Comparison of ENCODE assay signal across 10 cellular contexts in the genomic region with DNA sequence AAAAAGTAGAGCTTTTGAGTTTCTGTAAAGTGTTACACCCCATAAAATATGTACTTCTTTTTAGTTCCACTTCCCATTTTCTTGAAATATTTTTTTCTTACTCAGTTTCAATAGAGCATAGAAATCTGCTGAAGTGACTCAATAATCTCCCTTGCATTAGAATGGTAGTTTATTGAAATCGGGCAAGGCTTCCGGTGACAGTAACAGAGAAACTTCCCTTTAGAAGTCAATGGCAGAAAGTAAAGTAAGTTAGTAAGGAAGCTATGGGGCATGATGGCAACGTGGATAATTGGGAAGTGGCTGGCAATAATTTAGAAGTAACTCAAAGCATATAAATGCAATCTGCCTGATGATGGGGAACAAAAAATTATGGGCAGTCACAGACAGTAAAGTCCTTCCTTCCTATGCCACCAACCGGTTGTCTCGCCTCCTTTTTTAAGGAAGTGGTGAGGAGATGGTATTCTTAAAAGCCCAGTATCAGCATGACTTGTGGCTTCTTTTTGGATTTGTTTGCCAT. TPM values are rescaled to one million over a fixed set of nuclear protein-coding genes. Genes with fewer than 3 reads are reported as not detected.
DNase-seq lines count a peak whose midpoint lies in the region; ATAC-seq and TF ChIP-seq lines count a peak whose summit lies in the region.
"Had no signal": no experiment of that assay in that cellular context is flagged by ENCODE, and none has a peak within 500 bp of the region (broad histone marks: within the 10 kb centered on the region; RNA-seq: fewer than 3 reads in every experiment).

No MANE protein-coding gene starts in this region.

- no peaks in the 10 kb centered on the region for H3K27me3 Mint-ChIP-seq in WTC11 (ENCODE audit: low read depth)
- H3K27me3 Mint-ChIP-seq: effector memory CD8-positive, alpha-beta T cell had no signal

- H3K9me3 ChIP-seq in BLaER1 treated with 17β-estradiol and CSF1 and Interleukin-3, amounts not matched to agents 10 nM and 100 nM (replicated peaks in 1 of 11), result peaks cover 0 to 42% (median 8%) of the 10 kb centered on the region in 11 experiments; a peak in 8 of 22 replicates

- ATAC-seq in GM19351 (IDR thresholded peaks at IDR 0.05; ENCODE audit: unreplicated experiment), result peak; percentile 66
- peak; percentile 52 for ATAC-seq in HG03064 (IDR thresholded peaks at IDR 0.05; ENCODE audit: low read depth, unreplicated experiment)
- no peak for ATAC-seq in WTC11

- H3K4me1 Mint-ChIP-seq in WTC11, result 0 out of 2 replicates have a peak, but pooled peaks cover 2% of the 10 kb centered on the region

- H3K36me3 ChIP-seq in BLaER1 treated with 17β-estradiol and CSF1 and Interleukin-3, amounts not matched to agents 10 nM and 100 nM, result peaks cover 0 to 86% (median 0%) of the 10 kb centered on the region in 11 experiments; a peak in 10 of 22 replicates

- POLR2A ChIA-PET in WTC11 (lab: Charles Lee), result no interaction called here

- peaks cover 28 to 97% (median 63%) of the 10 kb centered on the region in 10 experiments for H3K4me1 ChIP-seq in BLaER1 treated with 17β-estradiol and CSF1 and Interleukin-3, amounts not matched to agents 10 nM and 100 nM

- H3K27ac ChIP-seq in BLaER1 treated with 17β-estradiol and CSF1 and Interleukin-3, amounts not matched to agents 10 nM and 100 nM, result peak overlapping the region; percentile 36 to 92 (median 84); a peak in 21 of 22 replicates

- no peak for TF ChIP-seq CTCF in WTC11 (IDR thresholded peaks at IDR 0.05)

- H3K4me3 ChIP-seq in BLaER1 treated with 17β-estradiol and CSF1 and Interleukin-3, amounts not matched to agents 10 nM and 100 nM, result peak overlapping the region in 4 of 10 experiments; percentile 2 to 76 (median 27); a peak in 4 of 20 replicates

- CTCF ChIA-PET in WTC11 (lab: Charles Lee), result no interaction called here

- no peak overlapping the region for H3K4me3 Mint-ChIP-seq in WTC11

- no peaks in the 10 kb centered on the region for H3K36me3 Mint-ChIP-seq in WTC11

- H3K27ac Mint-ChIP-seq in WTC11, result no peak overlapping the region

- H3K9me3 Mint-ChIP-seq in WTC11, result no peaks in the 10 kb centered on the region
- H3K9me3 Mint-ChIP-seq: effector memory CD8-positive, alpha-beta T cell had no signal

- H3K9ac ChIP-seq in BLaER1 treated with 17β-estradiol and CSF1 and Interleukin-3, amounts not matched to agents 10 nM and 100 nM, result peak overlapping the region in 9 of 11 experiments; percentile 23 to 81 (median 74); a peak in 15 of 22 replicates

- peak overlapping the region; percentile 55 to 98 (median 80) for H3K4me2 ChIP-seq in BLaER1 treated with 17β-estradiol and CSF1 and Interleukin-3, amounts not matched to agents 10 nM and 100 nM

- DNase-seq in OCI-M1 (lab: John Stamatoyannopoulos, UW), result peak; percentile 17
- DNase-seq in WTC11 (ENCODE audit: low spot score), result no peak
- no peak for DNase-seq in effector CD4-positive, alpha-beta T cell
- no peak for DNase-seq in iPS-NIHi7 (ENCODE audit: extremely low spot score)
- no peak for DNase-seq in NCI-H187 (lab: John Stamatoyannopoulos, UW)
- DNase-seq: COR-L47; effector memory CD8-positive, alpha-beta T cell had no signal

- no peaks in the 10 kb centered on the region for H4K20me1 ChIP-seq in BLaER1 treated with 17β-estradiol and CSF1 and Interleukin-3, amounts not matched to agents 10 nM and 100 nM

- no peaks in the 10 kb centered on the region for H3K27me3 ChIP-seq in BLaER1 treated with 17β-estradiol and CSF1 and Interleukin-3, amounts not matched to agents 10 nM and 100 nM

TF ChIP-seq in WTC11, 78 proteins besides CTCF, POLR2A, EP300 and RAD21:
- TF ChIP-seq ZNF232 (CRISPR knock-in tag; IDR thresholded peaks at IDR 0.05) (no peak), TP53 (CRISPR knock-in tag; IDR thresholded peaks at IDR 0.05) (no peak), CREB1 (CRISPR knock-in tag; IDR thresholded peaks at IDR 0.05) (no peak), ZNF317 (CRISPR knock-in tag; IDR thresholded peaks at IDR 0.05; ENCODE audit: borderline replicate concordance, low read depth) (no peak), PRRX2 (CRISPR knock-in tag; IDR thresholded peaks at IDR 0.05) (no peak), HMGA2 (CRISPR knock-in tag; IDR thresholded peaks at IDR 0.05) (no peak), KAT7 (CRISPR knock-in tag; IDR thresholded peaks at IDR 0.05; ENCODE audit: borderline replicate concordance) (no peak), GRHL2 (CRISPR knock-in tag; IDR thresholded peaks at IDR 0.05; ENCODE audit: insufficient replicate concordance, severe bottlenecking) (no peak)
- TF ChIP-seq, protein P1, sequence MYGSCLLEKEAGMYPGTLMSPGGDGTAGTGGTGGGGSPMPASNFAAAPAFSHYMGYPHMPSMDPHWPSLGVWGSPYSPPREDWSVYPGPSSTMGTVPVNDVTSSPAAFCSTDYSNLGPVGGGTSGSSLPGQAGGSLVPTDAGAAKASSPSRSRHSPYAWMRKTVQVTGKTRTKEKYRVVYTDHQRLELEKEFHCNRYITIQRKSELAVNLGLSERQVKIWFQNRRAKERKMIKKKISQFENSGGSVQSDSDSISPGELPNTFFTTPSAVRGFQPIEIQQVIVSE (CRISPR knock-in tag; IDR thresholded peaks at IDR 0.05; ENCODE audit: borderline replicate concordance), result no peak
- TF ChIP-seq, protein P2, sequence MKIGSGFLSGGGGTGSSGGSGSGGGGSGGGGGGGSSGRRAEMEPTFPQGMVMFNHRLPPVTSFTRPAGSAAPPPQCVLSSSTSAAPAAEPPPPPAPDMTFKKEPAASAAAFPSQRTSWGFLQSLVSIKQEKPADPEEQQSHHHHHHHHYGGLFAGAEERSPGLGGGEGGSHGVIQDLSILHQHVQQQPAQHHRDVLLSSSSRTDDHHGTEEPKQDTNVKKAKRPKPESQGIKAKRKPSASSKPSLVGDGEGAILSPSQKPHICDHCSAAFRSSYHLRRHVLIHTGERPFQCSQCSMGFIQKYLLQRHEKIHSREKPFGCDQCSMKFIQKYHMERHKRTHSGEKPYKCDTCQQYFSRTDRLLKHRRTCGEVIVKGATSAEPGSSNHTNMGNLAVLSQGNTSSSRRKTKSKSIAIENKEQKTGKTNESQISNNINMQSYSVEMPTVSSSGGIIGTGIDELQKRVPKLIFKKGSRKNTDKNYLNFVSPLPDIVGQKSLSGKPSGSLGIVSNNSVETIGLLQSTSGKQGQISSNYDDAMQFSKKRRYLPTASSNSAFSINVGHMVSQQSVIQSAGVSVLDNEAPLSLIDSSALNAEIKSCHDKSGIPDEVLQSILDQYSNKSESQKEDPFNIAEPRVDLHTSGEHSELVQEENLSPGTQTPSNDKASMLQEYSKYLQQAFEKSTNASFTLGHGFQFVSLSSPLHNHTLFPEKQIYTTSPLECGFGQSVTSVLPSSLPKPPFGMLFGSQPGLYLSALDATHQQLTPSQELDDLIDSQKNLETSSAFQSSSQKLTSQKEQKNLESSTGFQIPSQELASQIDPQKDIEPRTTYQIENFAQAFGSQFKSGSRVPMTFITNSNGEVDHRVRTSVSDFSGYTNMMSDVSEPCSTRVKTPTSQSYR (CRISPR knock-in tag; IDR thresholded peaks at IDR 0.05), result no peak
- TF ChIP-seq, protein P3, sequence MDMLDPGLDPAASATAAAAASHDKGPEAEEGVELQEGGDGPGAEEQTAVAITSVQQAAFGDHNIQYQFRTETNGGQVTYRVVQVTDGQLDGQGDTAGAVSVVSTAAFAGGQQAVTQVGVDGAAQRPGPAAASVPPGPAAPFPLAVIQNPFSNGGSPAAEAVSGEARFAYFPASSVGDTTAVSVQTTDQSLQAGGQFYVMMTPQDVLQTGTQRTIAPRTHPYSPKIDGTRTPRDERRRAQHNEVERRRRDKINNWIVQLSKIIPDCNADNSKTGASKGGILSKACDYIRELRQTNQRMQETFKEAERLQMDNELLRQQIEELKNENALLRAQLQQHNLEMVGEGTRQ (CRISPR knock-in tag; IDR thresholded peaks at IDR 0.05), result no peak
- TF ChIP-seq, protein P4, sequence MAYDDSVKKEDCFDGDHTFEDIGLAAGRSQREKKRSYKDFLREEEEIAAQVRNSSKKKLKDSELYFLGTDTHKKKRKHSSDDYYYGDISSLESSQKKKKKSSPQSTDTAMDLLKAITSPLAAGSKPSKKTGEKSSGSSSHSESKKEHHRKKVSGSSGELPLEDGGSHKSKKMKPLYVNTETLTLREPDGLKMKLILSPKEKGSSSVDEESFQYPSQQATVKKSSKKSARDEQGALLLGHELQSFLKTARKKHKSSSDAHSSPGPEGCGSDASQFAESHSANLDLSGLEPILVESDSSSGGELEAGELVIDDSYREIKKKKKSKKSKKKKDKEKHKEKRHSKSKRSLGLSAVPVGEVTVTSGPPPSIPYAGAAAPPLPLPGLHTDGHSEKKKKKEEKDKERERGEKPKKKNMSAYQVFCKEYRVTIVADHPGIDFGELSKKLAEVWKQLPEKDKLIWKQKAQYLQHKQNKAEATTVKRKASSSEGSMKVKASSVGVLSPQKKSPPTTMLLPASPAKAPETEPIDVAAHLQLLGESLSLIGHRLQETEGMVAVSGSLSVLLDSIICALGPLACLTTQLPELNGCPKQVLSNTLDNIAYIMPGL (CRISPR knock-in tag; IDR thresholded peaks at IDR 0.05), result no peak
- TF ChIP-seq, protein P5, sequence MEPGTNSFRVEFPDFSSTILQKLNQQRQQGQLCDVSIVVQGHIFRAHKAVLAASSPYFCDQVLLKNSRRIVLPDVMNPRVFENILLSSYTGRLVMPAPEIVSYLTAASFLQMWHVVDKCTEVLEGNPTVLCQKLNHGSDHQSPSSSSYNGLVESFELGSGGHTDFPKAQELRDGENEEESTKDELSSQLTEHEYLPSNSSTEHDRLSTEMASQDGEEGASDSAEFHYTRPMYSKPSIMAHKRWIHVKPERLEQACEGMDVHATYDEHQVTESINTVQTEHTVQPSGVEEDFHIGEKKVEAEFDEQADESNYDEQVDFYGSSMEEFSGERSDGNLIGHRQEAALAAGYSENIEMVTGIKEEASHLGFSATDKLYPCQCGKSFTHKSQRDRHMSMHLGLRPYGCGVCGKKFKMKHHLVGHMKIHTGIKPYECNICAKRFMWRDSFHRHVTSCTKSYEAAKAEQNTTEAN (CRISPR knock-in tag; IDR thresholded peaks at IDR 0.05), result no peak
- TF ChIP-seq, protein P6, sequence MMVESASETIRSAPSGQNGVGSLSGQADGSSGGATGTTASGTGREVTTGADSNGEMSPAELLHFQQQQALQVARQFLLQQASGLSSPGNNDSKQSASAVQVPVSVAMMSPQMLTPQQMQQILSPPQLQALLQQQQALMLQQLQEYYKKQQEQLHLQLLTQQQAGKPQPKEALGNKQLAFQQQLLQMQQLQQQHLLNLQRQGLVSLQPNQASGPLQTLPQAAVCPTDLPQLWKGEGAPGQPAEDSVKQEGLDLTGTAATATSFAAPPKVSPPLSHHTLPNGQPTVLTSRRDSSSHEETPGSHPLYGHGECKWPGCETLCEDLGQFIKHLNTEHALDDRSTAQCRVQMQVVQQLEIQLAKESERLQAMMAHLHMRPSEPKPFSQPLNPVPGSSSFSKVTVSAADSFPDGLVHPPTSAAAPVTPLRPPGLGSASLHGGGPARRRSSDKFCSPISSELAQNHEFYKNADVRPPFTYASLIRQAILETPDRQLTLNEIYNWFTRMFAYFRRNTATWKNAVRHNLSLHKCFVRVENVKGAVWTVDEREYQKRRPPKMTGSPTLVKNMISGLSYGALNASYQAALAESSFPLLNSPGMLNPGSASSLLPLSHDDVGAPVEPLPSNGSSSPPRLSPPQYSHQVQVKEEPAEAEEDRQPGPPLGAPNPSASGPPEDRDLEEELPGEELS (CRISPR knock-in tag; IDR thresholded peaks at IDR 0.05), result no peak

RNA-seq across cellular contexts. Expression of a gene that starts 7.6 kb away (rescaled TPM):
- 0.11 to 0.37 TPM (median 0.22 TPM) in 3 replicates for total RNA-seq in WTC11 (2021)

RNA-seq across cellular contexts. Expression of a gene that starts 60.0 kb away (rescaled TPM):
- total RNA-seq in WTC11 (2021), result 5.1 to 6.1 TPM (median 5.7 TPM) in 3 replicates
